In the genomic region with DNA sequence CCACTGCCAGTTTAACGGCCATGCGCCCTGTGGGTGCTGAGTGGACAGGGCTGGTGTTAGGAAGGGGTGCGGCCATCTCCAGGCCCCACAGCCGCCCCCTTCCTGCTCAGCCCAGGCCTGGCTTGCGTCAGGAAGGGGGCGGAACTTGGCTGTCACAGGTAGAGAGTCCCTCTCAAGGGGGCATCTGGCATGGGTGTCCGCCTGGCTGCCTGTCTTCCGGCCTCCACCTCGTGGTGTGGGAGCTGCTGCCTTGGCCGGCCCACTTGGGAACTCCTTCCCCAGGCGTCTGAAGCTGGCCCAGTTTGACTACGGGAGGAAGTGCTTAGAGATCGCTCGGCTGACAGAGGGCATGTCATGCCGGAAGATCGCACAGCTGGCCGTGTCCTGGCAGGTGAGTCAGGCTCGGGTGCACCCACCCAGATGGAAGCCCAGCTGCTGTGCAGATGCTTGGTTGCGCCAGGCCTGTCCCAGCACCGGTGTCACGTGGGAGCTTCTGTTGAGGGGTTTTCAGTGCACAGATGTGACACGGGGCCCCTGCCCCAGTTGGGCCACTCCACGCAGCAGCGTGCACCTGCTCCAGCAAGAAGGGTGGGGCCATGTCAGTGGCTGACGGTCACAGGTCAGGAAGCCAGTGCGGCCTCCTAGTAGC, we compare ENCODE assay signal across 8 cellular contexts. TPM values are rescaled to one million over a fixed set of nuclear protein-coding genes. Genes with fewer than 3 reads are reported as not detected.
DNase-seq lines count a peak whose midpoint lies in the region; ATAC-seq and TF ChIP-seq lines count a peak whose summit lies in the region.

No MANE protein-coding gene starts in this region.

- peak overlapping the region in 9 of 10 donors; percentile 50 to 83 (median 63) for H3K4me3 Mint-ChIP-seq in naive thymus-derived CD8-positive, alpha-beta T cell

- H3K36me3 Mint-ChIP-seq in naive thymus-derived CD8-positive, alpha-beta T cell, result no peaks in the 10 kb centered on the region

- H3K4me3 ChIP-seq in cardiac fibroblast (replicated peaks in 1 of 2; ENCODE audit: low read depth in 2 of 2, low read length in 2 of 2), result no peak overlapping the region

- TF ChIP-seq CTCF in cardiac fibroblast (IDR thresholded peaks at IDR 0.05; ENCODE audit: low read depth, low read length), result no peak

- peak; percentile 54 to 80 for ATAC-seq in naive thymus-derived CD8-positive, alpha-beta T cell
- ATAC-seq in GM21367 (IDR thresholded peaks at IDR 0.05; ENCODE audit: unreplicated experiment), result no peak

- DNase-seq in GM03348 (ENCODE audit: low spot score) (peak; percentile 56), NAMALWA (ENCODE audit: low spot score) (peak; percentile 80), cardiac fibroblast (ENCODE audit: low read depth in 2 of 2) (peak; percentile 41 to 49), T1000 (lab: John Stamatoyannopoulos, UW) (no peak), H4 (ENCODE audit: low spot score) (no peak), GM19240 (ENCODE audit: insufficient read length, low spot score) (no peak)
- DNase-seq in naive thymus-derived CD8-positive, alpha-beta T cell, result peak in 2 of 10 donors; percentile 11 to 15

- H3K27me3 Mint-ChIP-seq in naive thymus-derived CD8-positive, alpha-beta T cell, result peaks cover 0 to 12% (median 4%) of the 10 kb centered on the region in 5 donors

- POLR2A ChIA-PET in naive thymus-derived CD8-positive, alpha-beta T cell (lab: Charles Lee), result no interaction called here

- H3K27ac Mint-ChIP-seq in naive thymus-derived CD8-positive, alpha-beta T cell, result peak overlapping the region in 5 of 10 donors; percentile 66 to 85 (median 82)

- no peaks in the 10 kb centered on the region for H3K9me3 Mint-ChIP-seq in naive thymus-derived CD8-positive, alpha-beta T cell

- H3K4me1 Mint-ChIP-seq in naive thymus-derived CD8-positive, alpha-beta T cell, result peaks cover 0 to 4% (median 0%) of the 10 kb centered on the region in 4 donors

RNA-seq across cellular contexts. Expression of gene ATAD3B, which starts 9.1 kb away (rescaled TPM):
- total RNA-seq in naive thymus-derived CD8-positive, alpha-beta T cell, result 10 to 100 TPM; 47.3 to 50.9 TPM
- 1 to 10 TPM; 2.4 to 5.6 (median 2.6) TPM for polyA plus RNA-seq in naive thymus-derived CD8-positive, alpha-beta T cell
- total RNA-seq in H4 (2014; rRNA removed; shearing (Covaris generic)), result 4.4 and 5.7 TPM in 2 replicates

RNA-seq across cellular contexts. Expression of gene ATAD3C, which starts 13.0 kb away (rescaled TPM):
- under 1 TPM; 0.49 to 0.70 TPM for total RNA-seq in naive thymus-derived CD8-positive, alpha-beta T cell
- 1 to 10 TPM in 2 of 3 donors, under 1 TPM in 1; 0.04 to 3.1 (median 2.1) TPM for polyA plus RNA-seq in naive thymus-derived CD8-positive, alpha-beta T cell
- not detected in 2 replicates for total RNA-seq in H4 (2014; rRNA removed; shearing (Covaris generic))

RNA-seq across cellular contexts. Expression of gene VWA1, which starts 27.0 kb away (rescaled TPM):
- total RNA-seq in naive thymus-derived CD8-positive, alpha-beta T cell, result not detected
- not detected for polyA plus RNA-seq in naive thymus-derived CD8-positive, alpha-beta T cell
- total RNA-seq in H4 (2014; rRNA removed; shearing (Covaris generic)), result 0.04 TPM in 1 of 2 replicates, not detected in the other

RNA-seq across cellular contexts. Expression of gene ANKRD65, which starts 41.4 kb away (rescaled TPM):
- total RNA-seq in naive thymus-derived CD8-positive, alpha-beta T cell, result not detected
- not detected for polyA plus RNA-seq in naive thymus-derived CD8-positive, alpha-beta T cell
- not detected in 2 replicates for total RNA-seq in H4 (2014; rRNA removed; shearing (Covaris generic))

RNA-seq across cellular contexts. Expression of gene ATAD3A, which starts 49.5 kb away (rescaled TPM):
- 10 to 100 TPM; 24.7 to 27.5 TPM for total RNA-seq in naive thymus-derived CD8-positive, alpha-beta T cell
- polyA plus RNA-seq in naive thymus-derived CD8-positive, alpha-beta T cell, result 10 to 100 TPM in 1 of 3 donors, 1 to 10 TPM in 2; 7.7 to 15.3 (median 8.5) TPM
- 20.9 and 30.3 TPM in 2 replicates for total RNA-seq in H4 (2014; rRNA removed; shearing (Covaris generic))

Comparison
In these comparisons a context has a peak if more than half of its experiments do, and no peak if none do; other contexts are left out.
1. DNase-seq: peak in GM03348 (single experiment), NAMALWA (single experiment) and cardiac fibroblast (2 of 2); none in T1000 (single experiment), H4 (single experiment) and GM19240 (single experiment).